Comparison of ENCODE assay signal across 8 cellular contexts in genomic region chr3:9791790-9792404, GRCh38. TPM values are rescaled to one million over a fixed set of nuclear protein-coding genes. Genes with fewer than 3 reads are reported as not detected.
DNase-seq lines count a peak whose midpoint lies in the region; ATAC-seq lines count a peak whose summit lies in the region.

No MANE protein-coding gene starts in this region.

- peak overlapping the region; percentile 97 for H3K4me3 Mint-ChIP-seq in activated CD4-positive, alpha-beta memory T cell treated with anti-CD3 and anti-CD28 coated beads, Interleukin-2, amount 10 ng/mL, durations not matched to agents 7 days and 5 days
- H3K4me3 Mint-ChIP-seq in stimulated activated naive B cell treated with anti-CD40 and anti-IgM and Interleukin-4, amounts not matched to agents 10 μg/mL and 1 μg/mL and 100 μg/mL, for 72 hours, result peak overlapping the region; percentile 89 to 97

- in situ Hi-C loops in ACHN (cut with HindIII; ENCODE audit: low pct_ligation_motif_present, low pct_unique_long_range_greater_than_20kb, low sequenced_read_pairs), result no loop called here

- H3K4me1 ChIP-seq in iPS DF 6.9 (ENCODE audit: control insufficient read depth, insufficient read depth, low read length), result peaks cover 2% of the 10 kb centered on the region; the same call in 1 of the 2 replicates

- no peaks in the 10 kb centered on the region for H3K27me3 Mint-ChIP-seq in activated CD4-positive, alpha-beta memory T cell treated with anti-CD3 and anti-CD28 coated beads, Interleukin-2, amount 10 ng/mL, durations not matched to agents 7 days and 5 days
- no peaks in the 10 kb centered on the region for H3K27me3 Mint-ChIP-seq in stimulated activated naive B cell treated with anti-CD40 and anti-IgM and Interleukin-4, amounts not matched to agents 10 μg/mL and 1 μg/mL and 100 μg/mL, for 72 hours

- H3K4me3 ChIP-seq in H7 (ENCODE audit: insufficient read depth, low read depth, low read length) (peak overlapping the region; percentile 80), iPS DF 6.9 (ENCODE audit: low read length) (peak overlapping the region; percentile 80; the same call in 1 of the 2 replicates)

- peaks cover 60% of the 10 kb centered on the region for H3K4me1 Mint-ChIP-seq in activated CD4-positive, alpha-beta memory T cell treated with anti-CD3 and anti-CD28 coated beads, Interleukin-2, amount 10 ng/mL, durations not matched to agents 7 days and 5 days
- peaks cover 36 to 73% of the 10 kb centered on the region in 2 donors for H3K4me1 Mint-ChIP-seq in stimulated activated naive B cell treated with anti-CD40 and anti-IgM and Interleukin-4, amounts not matched to agents 10 μg/mL and 1 μg/mL and 100 μg/mL, for 72 hours

- H3K36me3 ChIP-seq in H7 (replicated peaks; ENCODE audit: control insufficient read depth, insufficient read depth, low read length) (peaks cover 12% of the 10 kb centered on the region), iPS DF 6.9 (ENCODE audit: control insufficient read depth, insufficient read depth, low read length) (peaks cover 5% of the 10 kb centered on the region)

- H3K27me3 ChIP-seq in H7 (ENCODE audit: control insufficient read depth, insufficient read depth, low read length) (no peaks in the 10 kb centered on the region), iPS DF 6.9 (ENCODE audit: control insufficient read depth, insufficient read depth, low read length) (no peaks in the 10 kb centered on the region)

- H3K9me3 ChIP-seq in iPS DF 6.9 (ENCODE audit: control insufficient read depth, insufficient read depth, low read length), result no peaks in the 10 kb centered on the region

- H3K36me3 Mint-ChIP-seq in activated CD4-positive, alpha-beta memory T cell treated with anti-CD3 and anti-CD28 coated beads, Interleukin-2, amount 10 ng/mL, durations not matched to agents 7 days and 5 days (ENCODE audit: low read depth), result peaks cover 65% of the 10 kb centered on the region
- H3K36me3 Mint-ChIP-seq in stimulated activated naive B cell treated with anti-CD40 and anti-IgM and Interleukin-4, amounts not matched to agents 10 μg/mL and 1 μg/mL and 100 μg/mL, for 72 hours, result peaks cover 58 to 73% of the 10 kb centered on the region in 2 donors

- no peak for DNase-seq in H7
- DNase-seq in activated CD4-positive, alpha-beta memory T cell treated with anti-CD3 and anti-CD28 coated beads, Interleukin-2, amount 10 ng/mL, durations not matched to agents 7 days and 5 days, result no peak
- DNase-seq in iPS DF 6.9 (ENCODE audit: low read depth, low spot score), result no peak
- DNase-seq in stimulated activated naive B cell treated with anti-CD40 and anti-IgM and Interleukin-4, amounts not matched to agents 10 μg/mL and 1 μg/mL and 100 μg/mL, for 72 hours, result no peak
- DNase-seq in GDM1 (lab: John Stamatoyannopoulos, UW), result no peak
- no peak for DNase-seq in ACHN

- CTCF ChIA-PET in activated CD4-positive, alpha-beta memory T cell treated with anti-CD3 and anti-CD28 coated beads, Interleukin-2, amount 10 ng/mL, durations not matched to agents 7 days and 5 days (lab: Charles Lee), result interaction anchor here (0.9 to 1.9 kb wide), 7 partner anchors 12 to 155 kb away, joined by 4 to 20 read pairs (median 5); partner anchors contain the start of genes OGG1 and TTLL3

- H3K27ac ChIP-seq in iPS DF 6.9 (ENCODE audit: low read length), result no peak overlapping the region

- no CpG with 5 or more reads among the region's 14 CpGs for WGBS in iPS DF 6.9 (ENCODE audit: insufficient coverage, insufficient read length)

- H3K9me3 Mint-ChIP-seq in activated CD4-positive, alpha-beta memory T cell treated with anti-CD3 and anti-CD28 coated beads, Interleukin-2, amount 10 ng/mL, durations not matched to agents 7 days and 5 days, result no peaks in the 10 kb centered on the region
- H3K9me3 Mint-ChIP-seq in stimulated activated naive B cell treated with anti-CD40 and anti-IgM and Interleukin-4, amounts not matched to agents 10 μg/mL and 1 μg/mL and 100 μg/mL, for 72 hours, result peaks cover 0 to 4% of the 10 kb centered on the region in 2 donors

- POLR2A ChIA-PET in activated CD4-positive, alpha-beta memory T cell treated with anti-CD3 and anti-CD28 coated beads, Interleukin-2, amount 10 ng/mL, durations not matched to agents 7 days and 5 days (lab: Charles Lee), result interaction anchor here (0.7 to 8.7 kb wide), 29 partner anchors 11 to 529 kb away, joined by 3 to 137 read pairs (median 7); partner anchors contain the start of genes BRK1, BRPF1, CAMK1 and CRELD1

- H3K27ac Mint-ChIP-seq in activated CD4-positive, alpha-beta memory T cell treated with anti-CD3 and anti-CD28 coated beads, Interleukin-2, amount 10 ng/mL, durations not matched to agents 7 days and 5 days, result peak overlapping the region; percentile 99
- peak overlapping the region; percentile 100 for H3K27ac Mint-ChIP-seq in stimulated activated naive B cell treated with anti-CD40 and anti-IgM and Interleukin-4, amounts not matched to agents 10 μg/mL and 1 μg/mL and 100 μg/mL, for 72 hours

- ATAC-seq in stimulated activated naive B cell treated with anti-CD40 and anti-IgM and Interleukin-4, amounts not matched to agents 10 μg/mL and 1 μg/mL and 100 μg/mL, for 72 hours (replicated peaks), result no peak
- no peak for ATAC-seq in activated CD4-positive, CD25-positive, alpha-beta regulatory T cell treated with anti-CD3 and anti-CD28 coated beads, Interleukin-2, amount 50 U/mL, for 24 hours
- ATAC-seq in HG03521 (IDR thresholded peaks at IDR 0.05; ENCODE audit: unreplicated experiment), result no peak

RNA-seq across cellular contexts. Expression of gene TADA3, which starts 0.4 kb away (rescaled TPM):
- 76.0 and 79.6 TPM in 2 replicates for total RNA-seq in H7 (2014; rRNA removed; shearing (Covaris generic))
- total RNA-seq in activated CD4-positive, alpha-beta memory T cell treated with anti-CD3 and anti-CD28 coated beads, Interleukin-2, amount 10 ng/mL, durations not matched to agents 7 days and 5 days, result 10 to 100 TPM; 88.1 to 88.3 TPM

RNA-seq across cellular contexts. Expression of gene ARPC4, which starts 1.0 kb away (rescaled TPM):
- total RNA-seq in H7 (2014; rRNA removed; shearing (Covaris generic)), result 207 and 239 TPM in 2 replicates
- 100 to 1,000 TPM; 255 to 266 TPM for total RNA-seq in activated CD4-positive, alpha-beta memory T cell treated with anti-CD3 and anti-CD28 coated beads, Interleukin-2, amount 10 ng/mL, durations not matched to agents 7 days and 5 days

RNA-seq across cellular contexts. Expression of gene TTLL3, which starts 18.2 kb away (rescaled TPM):
- total RNA-seq in H7 (2014; rRNA removed; shearing (Covaris generic)), result 3.7 and 7.4 TPM in 2 replicates
- 10 to 100 TPM; 50.8 to 59.0 TPM for total RNA-seq in activated CD4-positive, alpha-beta memory T cell treated with anti-CD3 and anti-CD28 coated beads, Interleukin-2, amount 10 ng/mL, durations not matched to agents 7 days and 5 days

RNA-seq across cellular contexts. Expression of gene CAMK1, which starts 22.1 kb away (rescaled TPM):
- total RNA-seq in H7 (2014; rRNA removed; shearing (Covaris generic)), result 5.1 and 10.7 TPM in 2 replicates
- total RNA-seq in activated CD4-positive, alpha-beta memory T cell treated with anti-CD3 and anti-CD28 coated beads, Interleukin-2, amount 10 ng/mL, durations not matched to agents 7 days and 5 days, result 10 to 100 TPM; 18.5 to 20.2 TPM

RNA-seq across cellular contexts. Expression of gene OGG1, which starts 42.1 kb away (rescaled TPM):
- total RNA-seq in H7 (2014; rRNA removed; shearing (Covaris generic)), result 17.7 and 29.3 TPM in 2 replicates
- total RNA-seq in activated CD4-positive, alpha-beta memory T cell treated with anti-CD3 and anti-CD28 coated beads, Interleukin-2, amount 10 ng/mL, durations not matched to agents 7 days and 5 days, result 10 to 100 TPM; 29.5 to 34.3 TPM
